1 cellular context compared by ENCODE assay signal in the genomic region with DNA sequence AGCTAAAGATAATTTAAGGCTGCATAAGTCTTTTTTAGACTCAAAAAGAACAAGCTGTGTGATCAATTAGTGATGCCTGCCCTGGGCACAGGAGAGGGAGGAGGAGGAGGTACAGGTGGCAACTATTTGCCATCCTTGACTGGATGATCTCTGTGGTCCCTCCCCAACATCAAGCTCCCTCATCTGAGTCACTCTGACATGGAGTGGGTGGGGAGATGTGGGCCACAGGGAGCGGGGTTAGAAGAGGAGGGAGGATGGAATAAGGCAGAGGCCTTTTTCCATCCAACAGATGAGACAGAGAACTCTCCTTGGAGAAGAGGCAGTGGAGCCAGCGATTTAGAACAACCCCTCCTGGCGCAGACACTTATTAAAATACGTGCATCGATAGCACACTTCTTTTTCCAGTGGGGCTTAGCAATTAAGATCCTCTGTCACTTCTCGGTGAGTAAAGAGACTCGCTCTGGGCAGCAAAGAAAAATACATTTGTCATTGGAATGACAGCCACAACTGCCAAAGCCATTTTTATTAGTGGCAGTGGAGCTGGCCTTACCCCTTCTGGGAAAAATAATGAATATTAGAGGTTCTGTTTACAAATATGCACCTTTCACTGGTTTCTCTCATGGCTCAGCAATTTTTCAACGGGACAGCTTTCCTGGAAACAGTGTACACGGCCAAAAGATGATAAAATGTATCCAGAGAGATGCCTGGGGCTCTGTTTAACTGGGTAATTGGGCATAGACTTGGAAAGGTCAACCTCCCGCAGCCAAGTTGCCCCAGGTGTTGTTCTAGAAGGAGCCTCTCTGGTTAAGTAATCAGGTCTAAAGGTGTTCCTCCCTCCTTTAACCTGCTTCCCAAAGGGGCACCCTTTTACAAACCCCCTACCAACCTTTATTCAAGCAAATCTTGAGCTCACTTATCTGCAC.
TF ChIP-seq lines count a peak whose summit lies in the region.

No MANE protein-coding gene starts in this region.

TF ChIP-seq in SK-N-SH, 30 proteins besides CTCF, POLR2A, EP300 and RAD21 (continued from another document):
- TF ChIP-seq, protein P1, sequence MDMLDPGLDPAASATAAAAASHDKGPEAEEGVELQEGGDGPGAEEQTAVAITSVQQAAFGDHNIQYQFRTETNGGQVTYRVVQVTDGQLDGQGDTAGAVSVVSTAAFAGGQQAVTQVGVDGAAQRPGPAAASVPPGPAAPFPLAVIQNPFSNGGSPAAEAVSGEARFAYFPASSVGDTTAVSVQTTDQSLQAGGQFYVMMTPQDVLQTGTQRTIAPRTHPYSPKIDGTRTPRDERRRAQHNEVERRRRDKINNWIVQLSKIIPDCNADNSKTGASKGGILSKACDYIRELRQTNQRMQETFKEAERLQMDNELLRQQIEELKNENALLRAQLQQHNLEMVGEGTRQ (IDR thresholded peaks at IDR 0.05; ENCODE audit: borderline replicate concordance, low read depth, low read length): no peak
